ENCODE assay signal across 37 cellular contexts in the genomic region with DNA sequence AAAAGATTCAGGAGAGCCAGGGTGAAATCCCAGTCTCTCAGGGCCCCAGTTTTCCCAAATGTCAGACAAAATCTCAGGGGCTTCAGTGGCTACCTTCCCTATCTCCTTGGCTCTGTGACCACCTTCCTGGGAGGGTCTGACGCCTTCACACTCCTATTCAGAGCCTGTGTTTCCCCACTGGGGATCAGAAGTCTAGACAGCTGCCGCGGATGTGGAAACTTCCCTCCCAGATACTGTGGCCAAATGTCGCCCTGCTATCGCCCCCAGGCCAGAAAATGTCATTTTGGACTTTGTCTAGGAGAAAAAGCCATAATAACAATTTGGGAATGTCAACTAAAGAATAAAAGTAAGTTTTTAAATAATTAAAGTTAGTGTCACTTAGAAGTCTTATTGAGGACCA. TPM values are rescaled to one million over a fixed set of nuclear protein-coding genes. Genes with fewer than 3 reads are reported as not detected.
"Had no signal": no experiment of that assay in that cellular context is flagged by ENCODE, and none has a peak within 500 bp of the region (broad histone marks: within the 10 kb centered on the region; RNA-seq: fewer than 3 reads in every experiment).

No MANE protein-coding gene starts in this region.

- H3K27ac ChIP-seq: brain microvascular endothelial cell, coronary artery, dorsolateral prefrontal cortex, esophagus muscularis mucosa, foreskin keratinocyte, gastrocnemius medialis, WERI-Rb-1 had no signal

- H3K4me1 ChIP-seq: foreskin keratinocyte had no signal

- H3K27me3 ChIP-seq: brain microvascular endothelial cell had no signal

- H3K9me3 Mint-ChIP-seq: activated B cell treated with CpG ODN at 0.5 μM for 24 hours; activated CD8-positive, alpha-beta T cell treated with anti-CD3 and anti-CD28 coated beads for 36 hours; activated T-helper 1 cell treated with anti-CD3 and anti-CD28 coated beads, Interleukin-12 subunit alpha, Interleukin-12 subunit beta, Interleukin-2, Interleukin-4 antibody, amounts not matched to agents 30 ng/mL and 10 ng/mL and 1 ng/mL, durations not matched to agents 14 hours and 24 hours and 36 hours; activated T-helper 2 cell treated with anti-CD3 and anti-CD28 coated beads, Interferon-gamma antibody, Interleukin-2, Interleukin-4, amounts not matched to agents 10 μg/mL and 5 μg/mL and 100 μg/mL, durations not matched to agents 14 hours and 24 hours and 36 hours; central memory CD8-positive, alpha-beta T cell; dendritic cell treated with granulocyte-macrophage colony-stimulating factor and Interleukin-4, amounts not matched to agents 40 ng/mL and 50 ng/mL, for 4 days had no signal

- ATAC-seq: activated CD4-positive, CD25-positive, alpha-beta regulatory T cell treated with anti-CD3 and anti-CD28 coated beads, Interleukin-2, amount 50 U/mL, for 24 hours; activated CD8-positive, alpha-beta T cell treated with anti-CD3 and anti-CD28 coated beads for 36 hours; foreskin keratinocyte; gastrocnemius medialis; T-helper 17 cell had no signal

- H3K27me3 Mint-ChIP-seq: central memory CD8-positive, alpha-beta T cell had no signal

- H3K4me3 ChIP-seq: coronary artery, dorsolateral prefrontal cortex, esophagus muscularis mucosa, gastrocnemius medialis had no signal

- H3K36me3 ChIP-seq: brain microvascular endothelial cell, gastrocnemius medialis had no signal

- DNase-seq: activated B cell treated with CpG ODN at 0.5 μM for 24 hours; activated CD4-positive, alpha-beta T cell treated with anti-CD3 and anti-CD28 coated beads for 48 hours; activated CD4-positive, alpha-beta T cell treated with anti-CD3 and anti-CD28 coated beads, Interleukin-2, amount 50 U/mL, for 1 hour; activated CD4-positive, alpha-beta T cell treated with anti-CD3 and anti-CD28 coated beads, Interleukin-2, amount 50 U/mL, for 48 hours; activated CD8-positive, alpha-beta memory T cell treated with anti-CD3 and anti-CD28 coated beads for 24 hours; activated CD8-positive, alpha-beta memory T cell treated with anti-CD3 and anti-CD28 coated beads, Interleukin-2, amount 50 U/mL, for 4 hours; activated CD8-positive, alpha-beta T cell treated with anti-CD3 and anti-CD28 coated beads for 36 hours; activated effector memory CD4-positive, alpha-beta T cell treated with anti-CD3 and anti-CD28 coated beads, Interleukin-2, amount 50 U/mL, for 16 hours; activated naive CD4-positive, alpha-beta T cell treated with anti-CD3 and anti-CD28 coated beads, Interleukin-2, amount 50 U/mL, for 16 hours; activated T-cell treated with anti-CD3 and anti-CD28 coated beads, Interleukin-2, amount 50 U/mL, for 1 hour; activated T-cell treated with anti-CD3 and anti-CD28 coated beads, Interleukin-2, amount 50 U/mL, for 48 hours; amniotic stem cell; anterior cingulate cortex; brain microvascular endothelial cell; effector memory CD4-positive, alpha-beta T cell; endodermal cell; erythroblast; foreskin keratinocyte; T-helper 1 cell; T-helper 17 cell; T1000; WERI-Rb-1 had no signal

- H3K4me3 Mint-ChIP-seq: activated B cell treated with CpG ODN at 0.5 μM for 24 hours; activated CD8-positive, alpha-beta T cell treated with anti-CD3 and anti-CD28 coated beads for 36 hours; activated naive CD8-positive, alpha-beta T cell; activated T-helper 1 cell treated with anti-CD3 and anti-CD28 coated beads, Interleukin-12 subunit alpha, Interleukin-12 subunit beta, Interleukin-2, Interleukin-4 antibody, amounts not matched to agents 30 ng/mL and 10 ng/mL and 1 ng/mL, durations not matched to agents 14 hours and 24 hours and 36 hours; central memory CD8-positive, alpha-beta T cell; dendritic cell treated with granulocyte-macrophage colony-stimulating factor and Interleukin-4, amounts not matched to agents 40 ng/mL and 50 ng/mL, for 4 days; endodermal cell; T-helper 17 cell; T-helper 2 cell treated with Interferon-gamma antibody and Interleukin-4, amounts not matched to agents 5 μg/mL and 100 μg/mL, for 36 hours had no signal

- H3K27ac Mint-ChIP-seq: activated B cell treated with CpG ODN at 0.5 μM for 24 hours; activated CD8-positive, alpha-beta T cell treated with anti-CD3 and anti-CD28 coated beads for 36 hours; activated naive CD8-positive, alpha-beta T cell; activated T-helper 1 cell treated with anti-CD3 and anti-CD28 coated beads, Interleukin-12 subunit alpha, Interleukin-12 subunit beta, Interleukin-2, Interleukin-4 antibody, amounts not matched to agents 30 ng/mL and 10 ng/mL and 1 ng/mL, durations not matched to agents 14 hours and 24 hours and 36 hours; activated T-helper 2 cell treated with anti-CD3 and anti-CD28 coated beads, Interferon-gamma antibody, Interleukin-2, Interleukin-4, amounts not matched to agents 10 μg/mL and 5 μg/mL and 100 μg/mL, durations not matched to agents 14 hours and 24 hours and 36 hours; dendritic cell treated with granulocyte-macrophage colony-stimulating factor and Interleukin-4, amounts not matched to agents 40 ng/mL and 50 ng/mL, for 4 days; endodermal cell; T-helper 17 cell; T-helper 2 cell treated with Interferon-gamma antibody and Interleukin-4, amounts not matched to agents 5 μg/mL and 100 μg/mL, for 36 hours had no signal

- H3K9me3 ChIP-seq: esophagus muscularis mucosa, gastrocnemius medialis had no signal

RNA-seq across cellular contexts. Expression of gene A3GALT2, which starts 15.9 kb away (rescaled TPM):
- total RNA-seq: activated B cell treated with CpG ODN at 0.5 μM for 24 hours; activated CD8-positive, alpha-beta T cell treated with anti-CD3 and anti-CD28 coated beads for 36 hours; activated T-helper 1 cell treated with anti-CD3 and anti-CD28 coated beads, Interleukin-12 subunit alpha, Interleukin-12 subunit beta, Interleukin-2, Interleukin-4 antibody, amounts not matched to agents 30 ng/mL and 10 ng/mL and 1 ng/mL, durations not matched to agents 14 hours and 24 hours and 36 hours; activated T-helper 2 cell treated with anti-CD3 and anti-CD28 coated beads, Interferon-gamma antibody, Interleukin-2, Interleukin-4, amounts not matched to agents 10 μg/mL and 5 μg/mL and 100 μg/mL, durations not matched to agents 14 hours and 24 hours and 36 hours; astrocyte; bronchial epithelial cell; cardiac septum; cerebellum; endodermal cell; esophagus muscularis mucosa; foreskin keratinocyte; gastrocnemius medialis had no signal
- polyA plus RNA-seq: foreskin keratinocyte had no signal
